ENCODE assay signal across 2 cellular contexts in the genomic region with DNA sequence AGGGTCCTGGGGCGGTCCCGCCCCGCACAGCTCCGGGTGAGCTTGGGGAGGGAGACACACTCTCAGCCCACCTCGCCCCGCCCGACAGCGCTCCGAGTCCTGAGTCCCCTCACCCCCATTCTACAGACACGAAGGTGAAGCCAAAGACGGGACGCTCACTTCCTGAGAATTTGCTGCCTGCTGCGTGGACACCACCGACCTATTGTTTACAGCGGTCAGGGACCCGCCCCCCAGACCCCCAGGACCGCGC.
TF ChIP-seq lines count a peak whose summit lies in the region.

No MANE protein-coding gene starts in this region.

TF ChIP-seq in liver, 16 proteins besides CTCF, POLR2A, EP300 and RAD21:
- no peak for TF ChIP-seq YY1 (IDR thresholded peaks at IDR 0.05)
- TF ChIP-seq, protein P1, sequence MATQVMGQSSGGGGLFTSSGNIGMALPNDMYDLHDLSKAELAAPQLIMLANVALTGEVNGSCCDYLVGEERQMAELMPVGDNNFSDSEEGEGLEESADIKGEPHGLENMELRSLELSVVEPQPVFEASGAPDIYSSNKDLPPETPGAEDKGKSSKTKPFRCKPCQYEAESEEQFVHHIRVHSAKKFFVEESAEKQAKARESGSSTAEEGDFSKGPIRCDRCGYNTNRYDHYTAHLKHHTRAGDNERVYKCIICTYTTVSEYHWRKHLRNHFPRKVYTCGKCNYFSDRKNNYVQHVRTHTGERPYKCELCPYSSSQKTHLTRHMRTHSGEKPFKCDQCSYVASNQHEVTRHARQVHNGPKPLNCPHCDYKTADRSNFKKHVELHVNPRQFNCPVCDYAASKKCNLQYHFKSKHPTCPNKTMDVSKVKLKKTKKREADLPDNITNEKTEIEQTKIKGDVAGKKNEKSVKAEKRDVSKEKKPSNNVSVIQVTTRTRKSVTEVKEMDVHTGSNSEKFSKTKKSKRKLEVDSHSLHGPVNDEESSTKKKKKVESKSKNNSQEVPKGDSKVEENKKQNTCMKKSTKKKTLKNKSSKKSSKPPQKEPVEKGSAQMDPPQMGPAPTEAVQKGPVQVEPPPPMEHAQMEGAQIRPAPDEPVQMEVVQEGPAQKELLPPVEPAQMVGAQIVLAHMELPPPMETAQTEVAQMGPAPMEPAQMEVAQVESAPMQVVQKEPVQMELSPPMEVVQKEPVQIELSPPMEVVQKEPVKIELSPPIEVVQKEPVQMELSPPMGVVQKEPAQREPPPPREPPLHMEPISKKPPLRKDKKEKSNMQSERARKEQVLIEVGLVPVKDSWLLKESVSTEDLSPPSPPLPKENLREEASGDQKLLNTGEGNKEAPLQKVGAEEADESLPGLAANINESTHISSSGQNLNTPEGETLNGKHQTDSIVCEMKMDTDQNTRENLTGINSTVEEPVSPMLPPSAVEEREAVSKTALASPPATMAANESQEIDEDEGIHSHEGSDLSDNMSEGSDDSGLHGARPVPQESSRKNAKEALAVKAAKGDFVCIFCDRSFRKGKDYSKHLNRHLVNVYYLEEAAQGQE (IDR thresholded peaks at IDR 0.05), result no peak
- TF ChIP-seq NR2F2 (IDR thresholded peaks at IDR 0.05), result no peak
- TF ChIP-seq, protein P2, sequence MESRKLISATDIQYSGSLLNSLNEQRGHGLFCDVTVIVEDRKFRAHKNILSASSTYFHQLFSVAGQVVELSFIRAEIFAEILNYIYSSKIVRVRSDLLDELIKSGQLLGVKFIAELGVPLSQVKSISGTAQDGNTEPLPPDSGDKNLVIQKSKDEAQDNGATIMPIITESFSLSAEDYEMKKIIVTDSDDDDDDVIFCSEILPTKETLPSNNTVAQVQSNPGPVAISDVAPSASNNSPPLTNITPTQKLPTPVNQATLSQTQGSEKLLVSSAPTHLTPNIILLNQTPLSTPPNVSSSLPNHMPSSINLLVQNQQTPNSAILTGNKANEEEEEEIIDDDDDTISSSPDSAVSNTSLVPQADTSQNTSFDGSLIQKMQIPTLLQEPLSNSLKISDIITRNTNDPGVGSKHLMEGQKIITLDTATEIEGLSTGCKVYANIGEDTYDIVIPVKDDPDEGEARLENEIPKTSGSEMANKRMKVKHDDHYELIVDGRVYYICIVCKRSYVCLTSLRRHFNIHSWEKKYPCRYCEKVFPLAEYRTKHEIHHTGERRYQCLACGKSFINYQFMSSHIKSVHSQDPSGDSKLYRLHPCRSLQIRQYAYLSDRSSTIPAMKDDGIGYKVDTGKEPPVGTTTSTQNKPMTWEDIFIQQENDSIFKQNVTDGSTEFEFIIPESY (IDR thresholded peaks at IDR 0.05), result no peak
- no peak for TF ChIP-seq HNF4A (conservative IDR thresholded peaks at IDR 0.05)
- no peak for TF ChIP-seq JUND (IDR thresholded peaks at IDR 0.05)
- TF ChIP-seq RXRA (IDR thresholded peaks at IDR 0.05), result no peak
- TF ChIP-seq HNF4G (IDR thresholded peaks at IDR 0.05), result no peak
- TF ChIP-seq, protein P3, sequence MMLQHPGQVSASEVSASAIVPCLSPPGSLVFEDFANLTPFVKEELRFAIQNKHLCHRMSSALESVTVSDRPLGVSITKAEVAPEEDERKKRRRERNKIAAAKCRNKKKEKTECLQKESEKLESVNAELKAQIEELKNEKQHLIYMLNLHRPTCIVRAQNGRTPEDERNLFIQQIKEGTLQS (IDR thresholded peaks at IDR 0.05), result no peak
- TF ChIP-seq FOXA1 (IDR thresholded peaks at IDR 0.05), result no peak
- no peak for TF ChIP-seq TAF1 (conservative IDR thresholded peaks at IDR 0.05)
- TF ChIP-seq EGR1 (IDR thresholded peaks at IDR 0.05; ENCODE audit: low read depth in 2 of 2), result no peak
- no peak for TF ChIP-seq FOXA2 (IDR thresholded peaks at IDR 0.05)
- TF ChIP-seq, protein P4, sequence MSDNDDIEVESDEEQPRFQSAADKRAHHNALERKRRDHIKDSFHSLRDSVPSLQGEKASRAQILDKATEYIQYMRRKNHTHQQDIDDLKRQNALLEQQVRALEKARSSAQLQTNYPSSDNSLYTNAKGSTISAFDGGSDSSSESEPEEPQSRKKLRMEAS (IDR thresholded peaks at IDR 0.05), result no peak
- no peak for TF ChIP-seq GABPA (IDR thresholded peaks at IDR 0.05 in 1 of 2, conservative IDR thresholded peaks at IDR 0.05 in 1 of 2)
- TF ChIP-seq SP1 (IDR thresholded peaks at IDR 0.05), result no peak

TF ChIP-seq in HepG2, 621 proteins besides CTCF, POLR2A, EP300 and RAD21 (continued from another document):
- TF ChIP-seq, protein P5, sequence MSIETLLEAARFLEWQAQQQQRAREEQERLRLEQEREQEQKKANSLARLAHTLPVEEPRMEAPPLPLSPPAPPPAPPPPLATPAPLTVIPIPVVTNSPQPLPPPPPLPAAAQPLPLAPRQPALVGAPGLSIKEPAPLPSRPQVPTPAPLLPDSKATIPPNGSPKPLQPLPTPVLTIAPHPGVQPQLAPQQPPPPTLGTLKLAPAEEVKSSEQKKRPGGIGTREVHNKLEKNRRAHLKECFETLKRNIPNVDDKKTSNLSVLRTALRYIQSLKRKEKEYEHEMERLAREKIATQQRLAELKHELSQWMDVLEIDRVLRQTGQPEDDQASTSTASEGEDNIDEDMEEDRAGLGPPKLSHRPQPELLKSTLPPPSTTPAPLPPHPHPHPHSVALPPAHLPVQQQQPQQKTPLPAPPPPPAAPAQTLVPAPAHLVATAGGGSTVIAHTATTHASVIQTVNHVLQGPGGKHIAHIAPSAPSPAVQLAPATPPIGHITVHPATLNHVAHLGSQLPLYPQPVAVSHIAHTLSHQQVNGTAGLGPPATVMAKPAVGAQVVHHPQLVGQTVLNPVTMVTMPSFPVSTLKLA (IDR thresholded peaks at IDR 0.05), result no peak
- TF ChIP-seq YY1 (IDR thresholded peaks at IDR 0.05; ENCODE audit: insufficient read depth, insufficient replicate concordance, low read depth, low read length) (no peak), BRCA1 (CRISPR knock-in tag; IDR thresholded peaks at IDR 0.05) (no peak), POLR2G (IDR thresholded peaks at IDR 0.05; ENCODE audit: low read depth, low read length) (no peak), ZNF431 (CRISPR knock-in tag; IDR thresholded peaks at IDR 0.05; ENCODE audit: borderline replicate concordance, low read depth) (no peak), MXI1 (IDR thresholded peaks at IDR 0.05; ENCODE audit: borderline replicate concordance, low read depth, low read length) (no peak), KMT2A (CRISPR knock-in tag; IDR thresholded peaks at IDR 0.05) (no peak), RARG (CRISPR knock-in tag; IDR thresholded peaks at IDR 0.05; ENCODE audit: low read depth) (no peak), CHD4 (IDR thresholded peaks at IDR 0.05; ENCODE audit: borderline replicate concordance, low read length) (no peak), EHMT2 (IDR thresholded peaks at IDR 0.05; ENCODE audit: borderline replicate concordance, low read depth, low read length) (no peak), ZBTB3 (CRISPR knock-in tag; IDR thresholded peaks at IDR 0.05; ENCODE audit: borderline replicate concordance, low read depth) (no peak)
- TF ChIP-seq, protein P6, sequence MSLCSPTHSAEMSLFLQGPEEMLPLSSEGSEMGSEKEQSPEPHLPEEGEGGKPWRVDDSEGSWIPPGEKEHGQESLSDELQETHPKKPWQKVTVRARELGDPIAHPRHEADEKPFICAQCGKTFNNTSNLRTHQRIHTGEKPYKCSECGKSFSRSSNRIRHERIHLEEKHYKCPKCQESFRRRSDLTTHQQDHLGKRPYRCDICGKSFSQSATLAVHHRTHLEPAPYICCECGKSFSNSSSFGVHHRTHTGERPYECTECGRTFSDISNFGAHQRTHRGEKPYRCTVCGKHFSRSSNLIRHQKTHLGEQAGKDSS (CRISPR knock-in tag; IDR thresholded peaks at IDR 0.05; ENCODE audit: borderline replicate concordance, low read depth), result no peak
- TF ChIP-seq, protein P7, sequence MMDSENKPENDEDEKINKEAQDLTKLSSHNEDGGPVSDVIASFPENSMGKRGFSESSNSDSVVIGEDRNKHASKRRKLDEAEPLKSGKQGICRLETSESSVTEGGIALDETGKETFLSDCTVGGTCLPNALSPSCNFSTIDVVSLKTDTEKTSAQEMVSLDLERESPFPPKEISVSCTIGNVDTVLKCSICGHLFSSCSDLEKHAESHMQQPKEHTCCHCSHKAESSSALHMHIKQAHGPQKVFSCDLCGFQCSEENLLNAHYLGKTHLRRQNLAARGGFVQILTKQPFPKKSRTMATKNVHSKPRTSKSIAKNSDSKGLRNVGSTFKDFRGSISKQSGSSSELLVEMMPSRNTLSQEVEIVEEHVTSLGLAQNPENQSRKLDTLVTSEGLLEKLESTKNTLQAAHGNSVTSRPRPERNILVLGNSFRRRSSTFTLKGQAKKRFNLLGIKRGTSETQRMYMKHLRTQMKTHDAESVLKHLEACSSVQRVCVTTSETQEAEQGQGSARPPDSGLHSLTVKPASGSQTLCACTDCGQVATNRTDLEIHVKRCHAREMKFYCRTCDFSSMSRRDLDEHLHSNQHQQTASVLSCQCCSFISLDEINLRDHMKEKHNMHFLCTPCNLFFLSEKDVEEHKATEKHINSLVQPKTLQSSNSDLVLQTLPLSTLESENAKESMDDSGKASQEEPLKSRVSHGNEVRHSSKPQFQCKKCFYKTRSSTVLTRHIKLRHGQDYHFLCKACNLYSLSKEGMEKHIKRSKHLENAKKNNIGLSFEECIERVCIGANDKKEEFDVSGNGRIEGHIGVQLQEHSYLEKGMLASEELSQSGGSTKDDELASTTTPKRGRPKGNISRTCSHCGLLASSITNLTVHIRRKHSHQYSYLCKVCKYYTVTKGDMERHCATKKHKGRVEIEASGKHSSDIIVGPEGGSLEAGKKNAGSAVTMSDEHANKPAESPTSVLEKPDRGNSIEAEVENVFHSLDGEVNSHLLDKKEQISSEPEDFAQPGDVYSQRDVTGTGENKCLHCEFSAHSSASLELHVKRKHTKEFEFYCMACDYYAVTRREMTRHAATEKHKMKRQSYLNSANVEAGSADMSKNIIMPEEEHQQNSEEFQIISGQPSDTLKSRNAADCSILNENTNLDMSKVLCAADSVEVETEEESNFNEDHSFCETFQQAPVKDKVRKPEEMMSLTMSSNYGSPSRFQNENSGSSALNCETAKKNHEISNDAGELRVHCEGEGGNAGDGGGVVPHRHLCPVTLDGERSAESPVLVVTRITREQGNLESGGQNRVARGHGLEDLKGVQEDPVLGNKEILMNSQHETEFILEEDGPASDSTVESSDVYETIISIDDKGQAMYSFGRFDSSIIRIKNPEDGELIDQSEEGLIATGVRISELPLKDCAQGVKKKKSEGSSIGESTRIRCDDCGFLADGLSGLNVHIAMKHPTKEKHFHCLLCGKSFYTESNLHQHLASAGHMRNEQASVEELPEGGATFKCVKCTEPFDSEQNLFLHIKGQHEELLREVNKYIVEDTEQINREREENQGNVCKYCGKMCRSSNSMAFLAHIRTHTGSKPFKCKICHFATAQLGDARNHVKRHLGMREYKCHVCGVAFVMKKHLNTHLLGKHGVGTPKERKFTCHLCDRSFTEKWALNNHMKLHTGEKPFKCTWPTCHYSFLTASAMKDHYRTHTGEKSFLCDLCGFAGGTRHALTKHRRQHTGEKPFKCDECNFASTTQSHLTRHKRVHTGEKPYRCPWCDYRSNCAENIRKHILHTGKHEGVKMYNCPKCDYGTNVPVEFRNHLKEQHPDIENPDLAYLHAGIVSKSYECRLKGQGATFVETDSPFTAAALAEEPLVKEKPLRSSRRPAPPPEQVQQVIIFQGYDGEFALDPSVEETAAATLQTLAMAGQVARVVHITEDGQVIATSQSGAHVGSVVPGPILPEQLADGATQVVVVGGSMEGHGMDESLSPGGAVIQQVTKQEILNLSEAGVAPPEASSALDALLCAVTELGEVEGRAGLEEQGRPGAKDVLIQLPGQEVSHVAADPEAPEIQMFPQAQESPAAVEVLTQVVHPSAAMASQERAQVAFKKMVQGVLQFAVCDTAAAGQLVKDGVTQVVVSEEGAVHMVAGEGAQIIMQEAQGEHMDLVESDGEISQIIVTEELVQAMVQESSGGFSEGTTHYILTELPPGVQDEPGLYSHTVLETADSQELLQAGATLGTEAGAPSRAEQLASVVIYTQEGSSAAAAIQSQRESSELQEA (CRISPR knock-in tag; IDR thresholded peaks at IDR 0.05; ENCODE audit: not compliant biosample characterization), result no peak
- TF ChIP-seq, protein P8, sequence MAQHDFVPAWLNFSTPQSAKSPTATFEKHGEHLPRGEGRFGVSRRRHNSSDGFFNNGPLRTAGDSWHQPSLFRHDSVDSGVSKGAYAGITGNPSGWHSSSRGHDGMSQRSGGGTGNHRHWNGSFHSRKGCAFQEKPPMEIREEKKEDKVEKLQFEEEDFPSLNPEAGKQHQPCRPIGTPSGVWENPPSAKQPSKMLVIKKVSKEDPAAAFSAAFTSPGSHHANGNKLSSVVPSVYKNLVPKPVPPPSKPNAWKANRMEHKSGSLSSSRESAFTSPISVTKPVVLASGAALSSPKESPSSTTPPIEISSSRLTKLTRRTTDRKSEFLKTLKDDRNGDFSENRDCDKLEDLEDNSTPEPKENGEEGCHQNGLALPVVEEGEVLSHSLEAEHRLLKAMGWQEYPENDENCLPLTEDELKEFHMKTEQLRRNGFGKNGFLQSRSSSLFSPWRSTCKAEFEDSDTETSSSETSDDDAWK (CRISPR knock-in tag; IDR thresholded peaks at IDR 0.05), result no peak
- TF ChIP-seq, protein P9, sequence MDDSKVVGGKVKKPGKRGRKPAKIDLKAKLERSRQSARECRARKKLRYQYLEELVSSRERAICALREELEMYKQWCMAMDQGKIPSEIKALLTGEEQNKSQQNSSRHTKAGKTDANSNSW (CRISPR knock-in tag; IDR thresholded peaks at IDR 0.05; ENCODE audit: borderline replicate concordance), result no peak
- TF ChIP-seq, protein P10, sequence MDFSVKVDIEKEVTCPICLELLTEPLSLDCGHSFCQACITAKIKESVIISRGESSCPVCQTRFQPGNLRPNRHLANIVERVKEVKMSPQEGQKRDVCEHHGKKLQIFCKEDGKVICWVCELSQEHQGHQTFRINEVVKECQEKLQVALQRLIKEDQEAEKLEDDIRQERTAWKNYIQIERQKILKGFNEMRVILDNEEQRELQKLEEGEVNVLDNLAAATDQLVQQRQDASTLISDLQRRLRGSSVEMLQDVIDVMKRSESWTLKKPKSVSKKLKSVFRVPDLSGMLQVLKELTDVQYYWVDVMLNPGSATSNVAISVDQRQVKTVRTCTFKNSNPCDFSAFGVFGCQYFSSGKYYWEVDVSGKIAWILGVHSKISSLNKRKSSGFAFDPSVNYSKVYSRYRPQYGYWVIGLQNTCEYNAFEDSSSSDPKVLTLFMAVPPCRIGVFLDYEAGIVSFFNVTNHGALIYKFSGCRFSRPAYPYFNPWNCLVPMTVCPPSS (IDR thresholded peaks at IDR 0.05), result no peak
